11 cellular contexts compared by ENCODE assay signal in the genomic region with DNA sequence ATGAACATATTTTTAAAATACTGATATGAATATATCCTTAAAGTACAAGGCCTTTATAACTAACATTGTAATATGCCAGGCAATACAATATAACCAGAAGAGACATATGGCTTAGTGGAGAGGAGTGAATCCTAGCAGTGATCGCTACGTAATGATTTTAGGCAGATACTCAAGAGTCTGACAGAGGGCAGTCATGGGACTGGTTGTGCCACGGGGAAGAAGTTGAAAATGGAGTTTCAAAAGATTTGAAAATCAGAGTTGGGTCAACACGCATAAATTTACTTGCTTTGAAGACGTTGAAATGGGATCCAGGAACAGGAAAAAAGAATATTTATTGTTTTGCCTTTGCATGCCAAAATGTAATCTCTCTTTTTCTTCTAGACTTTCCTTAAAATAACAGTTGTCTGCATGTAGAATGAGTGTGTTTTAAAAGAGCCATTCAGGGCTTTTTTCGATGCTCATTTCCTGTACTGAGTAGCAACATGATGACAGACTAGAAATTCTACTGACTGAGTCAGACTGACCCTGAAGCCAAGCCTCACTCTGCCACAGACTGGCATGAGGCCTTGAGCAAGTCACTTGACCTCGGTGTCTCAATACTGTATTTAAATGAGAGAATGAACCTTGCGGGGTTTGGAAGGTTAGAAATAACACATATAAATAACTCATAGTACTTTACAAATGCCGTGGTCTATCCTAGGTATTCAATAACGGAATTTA. TPM values are rescaled to one million over a fixed set of nuclear protein-coding genes. Genes with fewer than 3 reads are reported as not detected.
DNase-seq lines count a peak whose midpoint lies in the region; ATAC-seq, FAIRE-seq and TF ChIP-seq lines count a peak whose summit lies in the region.
"Had no signal": no experiment of that assay in that cellular context is flagged by ENCODE, and none has a peak within 500 bp of the region (broad histone marks: within the 10 kb centered on the region; RNA-seq: fewer than 3 reads in every experiment).

No MANE protein-coding gene starts in this region.

- TF ChIP-seq EP300 in K562 (IDR thresholded peaks at IDR 0.05; ENCODE audit: low read length): no peak

- H4K20me1 ChIP-seq in K562 (replicated peaks; ENCODE audit: control insufficient read depth, insufficient read depth, low read length): no peaks in the 10 kb centered on the region

- peak; percentile 80 for DNase-seq in AG09309 (ENCODE audit: low read depth)
- DNase-seq in HS-5 (ENCODE audit: low read depth): peak; percentile 82
- no peak for DNase-seq in K562 (ENCODE audit: extremely low read depth in 1 of 4, low spot score in 3 of 4)
- DNase-seq in NCI-H1436 (lab: John Stamatoyannopoulos, UW): no peak
- no peak for DNase-seq in substantia nigra (lab: John Stamatoyannopoulos, UW)
- DNase-seq in medulla oblongata (ENCODE audit: extremely low spot score): no peak
- no peak for DNase-seq in occipital lobe (lab: John Stamatoyannopoulos, UW)
- DNase-seq: GF-D8; NCI-H2227 treated with DMSO at 0.1 percent for 48 hours; stimulated activated CD4-positive, alpha-beta T cell treated with anti-CD3 and anti-CD28 coated beads, Interleukin-2, amount 100 ng/mL, for 48 hours had no signal

- H3K9me1 ChIP-seq in K562 (ENCODE audit: control insufficient read depth, insufficient read depth, low read length): no peaks in the 10 kb centered on the region

- TF ChIP-seq POLR2A in K562 (conservative IDR thresholded peaks at IDR 0.05): no peak

- H3K79me2 ChIP-seq in K562 (ENCODE audit: control insufficient read depth, insufficient read depth, low read length): no peaks in the 10 kb centered on the region

- H2AFZ ChIP-seq in K562 (ENCODE audit: low read depth, low read length): peak overlapping the region; percentile 74; the same call in 1 of the 2 replicates

- no peak for FAIRE-seq in K562 (lab: Jason Lieb, UNC)

- in situ Hi-C loops in K562 (cut with MboI): no loop called here

- TF ChIP-seq CTCF in AG09309 (IDR thresholded peaks at IDR 0.05; ENCODE audit: control insufficient read depth, insufficient read depth, low read depth, low read length, missing control alignments) (no peak), K562 (IDR thresholded peaks at IDR 0.05 in 2 of 3, conservative IDR thresholded peaks at IDR 0.05 in 1 of 3; ENCODE audit: insufficient read depth in 2 of 3, low read depth in 1 of 3, low read length in 3 of 3) (no peak)

- no peaks in the 10 kb centered on the region; a peak in 1 of 5 replicates for H3K4me1 ChIP-seq in K562 (replicated peaks in 1 of 2; ENCODE audit: control insufficient read depth in 2 of 2, insufficient read depth in 2 of 2, low read length in 2 of 2)
- peaks cover 9% of the 10 kb centered on the region for H3K4me1 ChIP-seq in mesodermal cell (ENCODE audit: control insufficient read depth, insufficient read depth, low read length, poor library complexity, severe bottlenecking)

- ATAC-seq in K562: no peak

- H3K9me3 ChIP-seq in K562 (replicated peaks; ENCODE audit: control insufficient read depth, insufficient read depth, low read depth, low read length) (no peaks in the 10 kb centered on the region), mesodermal cell (ENCODE audit: control insufficient read depth, low read length) (no peaks in the 10 kb centered on the region)

- H3K4me3 ChIP-seq in AG09309 (ENCODE audit: control insufficient read depth, low read depth, low read length) (no peak overlapping the region), K562 (no peak overlapping the region), mesodermal cell (ENCODE audit: extremely low read depth, insufficient read depth, low read length, poor library complexity, severe bottlenecking) (no peak overlapping the region)

- intact Hi-C loops in K562 (cut with micrococcal nuclease): loop anchor here (5.0 kb wide), 1 partner anchor 40 kb away; no protein-coding TSS in a partner anchor

- H3K36me3 ChIP-seq in K562 (ENCODE audit: control insufficient read depth, insufficient read depth, low read length) (no peaks in the 10 kb centered on the region), mesodermal cell (ENCODE audit: control insufficient read depth, insufficient read depth, low read length) (no peaks in the 10 kb centered on the region)

- no peaks in the 10 kb centered on the region for H3K27me3 ChIP-seq in K562 (ENCODE audit: control insufficient read depth in 2 of 2, insufficient read depth in 2 of 2, low read length in 2 of 2)

- WGBS in K562 (ENCODE audit: insufficient coverage, low coverage, missing lambda C conversion rate): 51% methylated on average over 10 of the region's 10 CpGs
- 83% methylated on average over 3 of the region's 10 CpGs; no CpG with 5 or more reads in 1 of the 2 experiments for WGBS in mesodermal cell (ENCODE audit: insufficient coverage in 2 of 2), 2 experiments

- POLR2A ChIA-PET in K562 (lab: Yijun Ruan, JAX): no interaction called here

- no peak for TF ChIP-seq RAD21 in K562 (CRISPR knock-in tag; conservative IDR thresholded peaks at IDR 0.05 in 1 of 2, IDR thresholded peaks at IDR 0.05 in 1 of 2)

- no TSS peak for BruUV-seq in K562 (replicated peaks; lab: Mats Ljungman, UMichigan)

- no peak overlapping the region for H3K9ac ChIP-seq in K562 (ENCODE audit: insufficient read depth in 1 of 2, low read depth in 2 of 2, low read length in 2 of 2)

- no peak overlapping the region for H3K27ac ChIP-seq in K562 (ENCODE audit: extremely low read depth, low read depth, low read length)
- peak overlapping the region; percentile 76 for H3K27ac ChIP-seq in mesodermal cell (ENCODE audit: low read depth, low read length, severe bottlenecking)
- no peak overlapping the region for H3K27ac ChIP-seq in substantia nigra (ENCODE audit: low read depth, low read length, poor library complexity, severe bottlenecking)

- CTCF ChIA-PET in K562 (lab: Yijun Ruan, JAX; ENCODE audit: low intra/inter-chr PET ratio): no interaction called here

- H3K4me2 ChIP-seq in K562 (ENCODE audit: insufficient read depth, low read length): no peak overlapping the region

TF ChIP-seq in K562, 482 proteins besides CTCF, POLR2A, EP300 and RAD21 (continues in another document):
- TF ChIP-seq, protein P1, sequence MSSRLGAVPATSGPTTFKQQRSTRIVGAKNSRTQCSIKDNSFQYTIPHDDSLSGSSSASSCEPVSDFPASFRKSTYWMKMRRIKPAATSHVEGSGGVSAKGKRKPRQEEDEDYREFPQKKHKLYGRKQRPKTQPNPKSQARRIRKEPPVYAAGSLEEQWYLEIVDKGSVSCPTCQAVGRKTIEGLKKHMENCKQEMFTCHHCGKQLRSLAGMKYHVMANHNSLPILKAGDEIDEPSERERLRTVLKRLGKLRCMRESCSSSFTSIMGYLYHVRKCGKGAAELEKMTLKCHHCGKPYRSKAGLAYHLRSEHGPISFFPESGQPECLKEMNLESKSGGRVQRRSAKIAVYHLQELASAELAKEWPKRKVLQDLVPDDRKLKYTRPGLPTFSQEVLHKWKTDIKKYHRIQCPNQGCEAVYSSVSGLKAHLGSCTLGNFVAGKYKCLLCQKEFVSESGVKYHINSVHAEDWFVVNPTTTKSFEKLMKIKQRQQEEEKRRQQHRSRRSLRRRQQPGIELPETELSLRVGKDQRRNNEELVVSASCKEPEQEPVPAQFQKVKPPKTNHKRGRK (tag; IDR thresholded peaks at IDR 0.05): no peak
- TF ChIP-seq ZBTB17 (CRISPR knock-in tag; IDR thresholded peaks at IDR 0.05) (no peak), ZNF695 (CRISPR knock-in tag; IDR thresholded peaks at IDR 0.05) (no peak), ETV1 (tag; conservative IDR thresholded peaks at IDR 0.05; ENCODE audit: low read depth) (no peak), MYNN (IDR thresholded peaks at IDR 0.05) (no peak), MYNN (CRISPR knock-in tag; IDR thresholded peaks at IDR 0.05) (no peak), LCOR (CRISPR knock-in tag; IDR thresholded peaks at IDR 0.05) (no peak), PKNOX1 (IDR thresholded peaks at IDR 0.05) (no peak), ZNF197 (CRISPR knock-in tag; IDR thresholded peaks at IDR 0.05; ENCODE audit: low read depth) (no peak)

RNA-seq across cellular contexts. Expression of gene SMS, which starts 8.1 kb away (rescaled TPM):
- 13.0 and 19.7 TPM in 2 replicates for total RNA-seq in K562 (2011; cell fraction: chromatin; rRNA removed; ENCODE audit: low replicate concordance)
- 12.6 and 13.3 TPM in 2 replicates for total RNA-seq in K562 (2011; cell fraction: nucleolus; rRNA removed)
- 16.6 and 20.2 TPM in 2 replicates for total RNA-seq in K562 (2011; cell fraction: nucleoplasm; rRNA removed)
- 158 and 164 TPM in 2 replicates for total RNA-seq in K562 (2014; rRNA removed)
- 193 and 211 TPM in 2 replicates for total RNA-seq in K562 (2014; rRNA removed; fragmentation: Illumina TruSeq; extraction: Trizol)
- 179 and 192 TPM in 2 replicates for total RNA-seq in K562 (2015; rRNA removed; fragmentation: Illumina TruSeq; extraction: Trizol)
- total RNA-seq in K562 (2021): 150 and 152 TPM in 2 replicates
- polyA plus RNA-seq in K562 (2011; rRNA removed): 75.5 and 111 TPM in 2 replicates
- polyA plus RNA-seq in K562 (2011; cell fraction: cytosol; rRNA removed): 63.9 and 64.3 TPM in 2 replicates
- 27.6 and 33.3 TPM in 2 replicates for polyA plus RNA-seq in K562 (2011; cell fraction: nucleus; rRNA removed)
- polyA plus RNA-seq in K562 (2012): 98.5 and 157 TPM in 2 replicates
- 181 and 193 TPM in 2 replicates for polyA plus RNA-seq in K562 (2014; fragmentation: Illumina TruSeq; extraction: Trizol)
- polyA plus RNA-seq in K562 (2014; fragmentation: Nextera tagmentation; extraction: Ambion mirVana): 10 to 100 TPM; 71.1 to 98.5 TPM
- 133 TPM in 2 replicates for polyA plus RNA-seq in K562 (2014; rRNA removed)
- 95.3 and 96.0 TPM in 2 replicates for polyA minus RNA-seq in K562 (2011; rRNA and poly(A)+ RNA removed)
- polyA minus RNA-seq in K562 (2011; cell fraction: cytosol; rRNA and poly(A)+ RNA removed): 81.9 and 89.6 TPM in 2 replicates
- 11.8 and 20.5 TPM in 2 replicates for polyA minus RNA-seq in K562 (2011; cell fraction: nucleus; rRNA and poly(A)+ RNA removed)
- polyA plus RNA-seq in mesodermal cell (2013, experiment 1 of 2): 141 TPM
- polyA plus RNA-seq in mesodermal cell (2013, experiment 2 of 2): 153 TPM
- total RNA-seq in occipital lobe: 174 TPM

Comparison
In these comparisons a context has a peak if more than half of its experiments do, and no peak if none do; other contexts are left out.
1. DNase-seq: peak in AG09309 (single experiment) and HS-5 (single experiment); none in K562 (0 of 4), NCI-H1436 (single experiment), substantia nigra (0 of 49), medulla oblongata (single experiment) and occipital lobe (single experiment).